8 cellular contexts compared by ENCODE assay signal in the genomic region with DNA sequence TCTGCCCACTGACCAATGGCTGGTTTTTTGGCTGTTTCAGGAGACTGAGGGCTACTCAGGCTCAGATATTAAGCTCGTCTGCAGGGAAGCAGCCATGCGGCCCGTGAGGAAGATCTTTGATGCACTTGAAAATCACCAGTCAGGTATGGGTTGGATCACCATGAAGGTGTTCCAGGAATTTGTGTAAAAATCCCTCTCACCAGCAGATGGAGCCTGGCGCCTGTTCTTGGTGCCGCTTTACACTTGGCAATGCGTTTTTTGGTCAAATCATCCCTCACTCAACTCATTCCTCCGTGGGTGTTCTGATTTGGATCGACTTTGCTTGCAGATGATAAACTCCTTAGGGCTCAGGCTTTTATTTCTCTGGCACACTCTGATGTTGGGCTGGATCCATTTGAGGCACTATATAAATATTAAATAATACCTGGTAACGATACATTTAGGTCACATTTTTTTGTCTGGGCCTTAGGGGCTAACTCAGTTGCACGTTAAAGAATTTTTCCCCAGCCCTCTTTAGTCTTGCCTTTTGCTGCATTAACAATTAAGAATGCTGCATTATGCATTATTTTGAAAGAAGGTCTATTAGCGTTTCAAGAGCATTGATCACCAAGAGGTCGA. TPM values are rescaled to one million over a fixed set of nuclear protein-coding genes. Genes with fewer than 3 reads are reported as not detected.
DNase-seq lines count a peak whose midpoint lies in the region; ATAC-seq and TF ChIP-seq lines count a peak whose summit lies in the region.

No MANE protein-coding gene starts in this region.

- peak; percentile 75 for DNase-seq in ELF-1 (ENCODE audit: low read depth, low spot score)
- peak; percentile 63 for DNase-seq in KBM-7
- DNase-seq in activated naive CD8-positive, alpha-beta T cell treated with anti-CD3 and anti-CD28 coated beads, Interleukin-2, amount 50 U/mL, for 16 hours (ENCODE audit: low read depth, low spot score), result peak; percentile 10
- DNase-seq in heart right ventricle, result peak; percentile 18 to 23
- peak; percentile 68 for DNase-seq in retina

- peak; percentile 57 to 85 (median 73) for TF ChIP-seq CTCF in heart right ventricle (IDR thresholded peaks at IDR 0.05)

- ATAC-seq in SK-N-SH treated with all-trans-retinoic acid at 6 μM for 48 hours (peak; percentile 89), heart right ventricle (peak in 7 of 8 donors; percentile 30 to 74 (median 69)), HG03196 (IDR thresholded peaks at IDR 0.05; ENCODE audit: unreplicated experiment) (no peak), GM21786 (IDR thresholded peaks at IDR 0.05; ENCODE audit: unreplicated experiment) (no peak)

- no peaks in the 10 kb centered on the region for H3K27me3 ChIP-seq in heart right ventricle

- intact Hi-C loops in heart right ventricle (cut with DNase I), result loop anchor here (1.0 to 10.0 kb wide), 7 partner anchors 104 to 654 kb away; no protein-coding TSS in a partner anchor

- no peaks in the 10 kb centered on the region for H3K9me3 ChIP-seq in heart right ventricle

- 31 to 32% methylated on average over 12 of the region's 12 CpGs for WGBS in heart right ventricle, 2 donors

- H3K27ac ChIP-seq in heart right ventricle, result no peak overlapping the region

- peaks cover 0 to 33% (median 8%) of the 10 kb centered on the region in 9 donors for H3K36me3 ChIP-seq in heart right ventricle

- H3K4me1 ChIP-seq in heart right ventricle, result peaks cover 0 to 5% (median 0%) of the 10 kb centered on the region in 9 donors

- no peak overlapping the region for H3K4me3 ChIP-seq in heart right ventricle

- in situ Hi-C loops in KBM-7 (cut with MboI; ENCODE audit: low pct_unique_long_range_greater_than_20kb, low sequenced_read_pairs), result no loop called here

TF ChIP-seq in SK-N-SH treated with all-trans-retinoic acid at 6 μM for 48 hours, 23 proteins besides CTCF, POLR2A, EP300 and RAD21:
- TF ChIP-seq ESRRG (CRISPR knock-in tag; IDR thresholded peaks at IDR 0.05) (no peak), RARB (CRISPR knock-in tag; IDR thresholded peaks at IDR 0.05) (no peak), CREB5 (CRISPR knock-in tag; IDR thresholded peaks at IDR 0.05; ENCODE audit: low read depth) (no peak), SNAI2 (CRISPR knock-in tag; IDR thresholded peaks at IDR 0.05) (no peak), ZNF70 (CRISPR knock-in tag; IDR thresholded peaks at IDR 0.05) (no peak), GLIS3 (CRISPR knock-in tag; IDR thresholded peaks at IDR 0.05) (no peak), ZNF565 (CRISPR knock-in tag; conservative IDR thresholded peaks at IDR 0.05; ENCODE audit: low read depth) (no peak), OSR1 (CRISPR knock-in tag; IDR thresholded peaks at IDR 0.05) (no peak), TCF4 (CRISPR knock-in tag; IDR thresholded peaks at IDR 0.05; ENCODE audit: borderline replicate concordance) (no peak), TSHZ2 (CRISPR knock-in tag; IDR thresholded peaks at IDR 0.05) (no peak), CSDC2 (CRISPR knock-in tag; IDR thresholded peaks at IDR 0.05) (no peak), ZFP30 (CRISPR knock-in tag; IDR thresholded peaks at IDR 0.05) (no peak), PPARA (CRISPR knock-in tag; IDR thresholded peaks at IDR 0.05; ENCODE audit: borderline replicate concordance) (no peak)

RNA-seq across cellular contexts. Expression of gene HDHD2, which starts 50.0 kb away (rescaled TPM):
- 10 to 100 TPM; 31.1 to 52.4 (median 38.9) TPM for total RNA-seq in heart right ventricle
- polyA plus RNA-seq in heart right ventricle, result 10 to 100 TPM; 16.8 to 17.9 TPM

Comparison
In these comparisons a context has a peak if more than half of its experiments do, and no peak if none do; other contexts are left out.
1. DNase-seq: peak in every context shown above with its lines; median percentile 75 in ELF-1; 68 in retina; 63 in KBM-7; 20 in heart right ventricle; 10 in activated naive CD8-positive, alpha-beta T cell treated with anti-CD3 and anti-CD28 coated beads, Interleukin-2, amount 50 U/mL, for 16 hours.
2. ATAC-seq: peak in SK-N-SH treated with all-trans-retinoic acid at 6 μM for 48 hours (single experiment) and heart right ventricle (7 of 8); none in HG03196 (single experiment) and GM21786 (single experiment).